Comparison of ENCODE assay signal across 8 cellular contexts in genomic region chrX:110847334-110847733, GRCh38. TPM values are rescaled to one million over a fixed set of nuclear protein-coding genes. Genes with fewer than 3 reads are reported as not detected.
DNase-seq lines count a peak whose midpoint lies in the region; ATAC-seq and TF ChIP-seq lines count a peak whose summit lies in the region.

No MANE protein-coding gene starts in this region.

- no peak overlapping the region for H2AFZ ChIP-seq in neural cell (ENCODE audit: low read depth, low read length)

- H3K9me2 ChIP-seq in neural cell (ENCODE audit: insufficient read depth, low read length) = no peaks in the 10 kb centered on the region

- no peak for ATAC-seq in Right ventricle myocardium inferior

- H3K27me3 ChIP-seq in cardiac muscle cell (peaks cover 8% of the 10 kb centered on the region), esophagus muscularis mucosa (peaks cover 0 to 4% (median 0%) of the 10 kb centered on the region in 4 donors), neural cell (ENCODE audit: insufficient read depth, low read depth, low read length) (no peaks in the 10 kb centered on the region)
- no peaks in the 10 kb centered on the region for H3K27me3 ChIP-seq in effector memory CD4-positive, alpha-beta T cell (replicated peaks; ENCODE audit: control insufficient read depth, insufficient read depth, low read length, poor library complexity, severe bottlenecking)

- H3K9ac ChIP-seq in neural cell (ENCODE audit: low read length) = no peak overlapping the region

- no peak overlapping the region for H3K4me3 ChIP-seq in cardiac muscle cell
- H3K4me3 ChIP-seq in esophagus muscularis mucosa = no peak overlapping the region
- H3K4me3 ChIP-seq in neural cell (ENCODE audit: low read length) = no peak overlapping the region
- H3K4me3 ChIP-seq in effector memory CD4-positive, alpha-beta T cell (ENCODE audit: insufficient read depth, low read depth, low read length, poor library complexity, severe bottlenecking) = no peak overlapping the region

- DNase-seq in cardiac muscle cell (ENCODE audit: low read depth in 1 of 2, low spot score in 1 of 2) = peak; percentile 66 to 81
- DNase-seq in Right ventricle myocardium inferior (ENCODE audit: missing footprints) = no peak
- peak; percentile 54 for DNase-seq in H4 (ENCODE audit: low spot score)
- DNase-seq in M059J (ENCODE audit: low read depth) = peak; percentile 74
- peak; percentile 20 for DNase-seq in SHP77 treated with DMSO at 0.1 percent for 48 hours (lab: John Stamatoyannopoulos, UW)
- no peak for DNase-seq in esophagus muscularis mucosa (ENCODE audit: extremely low spot score)
- DNase-seq in effector memory CD4-positive, alpha-beta T cell = no peak

- peak; percentile 42 for TF ChIP-seq CTCF in cardiac muscle cell (IDR thresholded peaks at IDR 0.05; ENCODE audit: low read depth, low read length)
- TF ChIP-seq CTCF in esophagus muscularis mucosa (IDR thresholded peaks at IDR 0.05) = peak; percentile 55 to 72 (median 65)
- peak; percentile 73 for TF ChIP-seq CTCF in neural cell (IDR thresholded peaks at IDR 0.05; ENCODE audit: poor library complexity, severe bottlenecking)

- no peaks in the 10 kb centered on the region for H3K4me1 ChIP-seq in cardiac muscle cell (ENCODE audit: low read depth)
- peaks cover 0 to 7% (median 0%) of the 10 kb centered on the region in 4 donors for H3K4me1 ChIP-seq in esophagus muscularis mucosa
- no peaks in the 10 kb centered on the region for H3K4me1 ChIP-seq in effector memory CD4-positive, alpha-beta T cell (ENCODE audit: control insufficient read depth, insufficient read depth, low read length, poor library complexity, severe bottlenecking)

- WGBS in esophagus muscularis mucosa = 6% methylated on average over 5 of the region's 5 CpGs

- no peaks in the 10 kb centered on the region for H4K20me1 ChIP-seq in neural cell (ENCODE audit: insufficient read depth)

- TF ChIP-seq EP300 in esophagus muscularis mucosa (IDR thresholded peaks at IDR 0.05) (no peak), neural cell (conservative IDR thresholded peaks at IDR 0.05; ENCODE audit: poor library complexity, severe bottlenecking) (no peak)

- no peak overlapping the region for H3K27ac ChIP-seq in cardiac muscle cell
- H3K27ac ChIP-seq in esophagus muscularis mucosa (replicated peaks in 1 of 4) = no peak overlapping the region
- H3K27ac ChIP-seq in neural cell (ENCODE audit: low read length) = no peak overlapping the region
- H3K27ac ChIP-seq in effector memory CD4-positive, alpha-beta T cell (ENCODE audit: insufficient read depth, low read length, poor library complexity, severe bottlenecking) = no peak overlapping the region

- H3K79me2 ChIP-seq in neural cell (replicated peaks; ENCODE audit: insufficient read depth, low read length) = no peaks in the 10 kb centered on the region

- TF ChIP-seq POLR2A in esophagus muscularis mucosa (IDR thresholded peaks at IDR 0.05; ENCODE audit: low read depth) = no peak

- TF ChIP-seq RAD21 in neural cell (conservative IDR thresholded peaks at IDR 0.05) = peak; percentile 80

- H3K4me2 ChIP-seq in neural cell (ENCODE audit: low read length) = no peak overlapping the region

- no peaks in the 10 kb centered on the region for H3K36me3 ChIP-seq in cardiac muscle cell
- H3K36me3 ChIP-seq in esophagus muscularis mucosa = no peaks in the 10 kb centered on the region
- H3K36me3 ChIP-seq in neural cell (ENCODE audit: insufficient read depth, low read length) = no peaks in the 10 kb centered on the region
- no peaks in the 10 kb centered on the region for H3K36me3 ChIP-seq in effector memory CD4-positive, alpha-beta T cell (ENCODE audit: control insufficient read depth, insufficient read depth, low read length)

- H3K9me3 ChIP-seq in cardiac muscle cell (ENCODE audit: low read depth) (no peaks in the 10 kb centered on the region), esophagus muscularis mucosa (no peaks in the 10 kb centered on the region), neural cell (ENCODE audit: low read length) (no peaks in the 10 kb centered on the region)
- no peaks in the 10 kb centered on the region for H3K9me3 ChIP-seq in effector memory CD4-positive, alpha-beta T cell (ENCODE audit: control insufficient read depth, low read length)

- H3F3A ChIP-seq in neural cell (ENCODE audit: insufficient read depth, low read length, poor library complexity, severe bottlenecking) = no peaks in the 10 kb centered on the region

- intact Hi-C loops in Right ventricle myocardium inferior (cut with DNase I) = loop anchor here (2.0 kb wide), 1 partner anchor 397 kb away; no protein-coding TSS in a partner anchor
- intact Hi-C loops in esophagus muscularis mucosa (cut with DNase I) = loop anchor here (1.0 kb wide), 1 partner anchor 397 kb away; no protein-coding TSS in a partner anchor

TF ChIP-seq in neural cell, 6 proteins besides CTCF, POLR2A, EP300 and RAD21:
- TF ChIP-seq TAF1 (IDR thresholded peaks at IDR 0.05; ENCODE audit: low read depth) = no peak
- TF ChIP-seq SMC3 (conservative IDR thresholded peaks at IDR 0.05; ENCODE audit: poor library complexity) = peak; percentile 85
- TF ChIP-seq MXI1 (conservative IDR thresholded peaks at IDR 0.05; ENCODE audit: poor library complexity, severe bottlenecking) = no peak
- no peak for TF ChIP-seq REST (IDR thresholded peaks at IDR 0.05; ENCODE audit: borderline replicate concordance)

RNA-seq across cellular contexts. Expression of gene CHRDL1, which starts 51.7 kb away (rescaled TPM):
- total RNA-seq in cardiac muscle cell (0.63 and 0.74 TPM in 2 replicates), Right ventricle myocardium inferior (3.2 TPM), esophagus muscularis mucosa (100 to 1,000 TPM; 202 to 346 (median 222) TPM)
- polyA plus RNA-seq in cardiac muscle cell (0.54 TPM in 1 of 2 replicates, not detected in the other), neural cell (2.0 and 3.3 TPM in 2 replicates)
- total RNA-seq in H4 (2014; rRNA removed; shearing (Covaris generic)) = 0.16 and 1.2 TPM in 2 replicates
- total RNA-seq in M059J (2014; rRNA removed; shearing (Covaris generic)) = 177 and 249 TPM in 2 replicates
- 1.2 TPM in 2 replicates for polyA minus RNA-seq in neural cell

Comparison
In these comparisons a context has a peak if more than half of its experiments do, and no peak if none do; other contexts are left out.
1. DNase-seq: peak in cardiac muscle cell (2 of 2), H4 (single experiment), M059J (single experiment) and SHP77 treated with DMSO at 0.1 percent for 48 hours (single experiment); none in Right ventricle myocardium inferior (single experiment), esophagus muscularis mucosa (single experiment) and effector memory CD4-positive, alpha-beta T cell (0 of 3).
2. RNA of gene CHRDL1, which starts 51.7 kb away (total RNA-seq): 177 to 249 TPM in M059J and 202 to 346 TPM in esophagus muscularis mucosa; 3.2 TPM in Right ventricle myocardium inferior (single experiment), 0.16 to 1.2 TPM in H4 and 0.63 to 0.74 TPM in cardiac muscle cell; every median in the first group is over 10 times any median in the second.
3. Peak in every context shown above with its lines, with median percentiles within 50 percentile points of each other: CTCF ChIP-seq.